In the genomic region with DNA sequence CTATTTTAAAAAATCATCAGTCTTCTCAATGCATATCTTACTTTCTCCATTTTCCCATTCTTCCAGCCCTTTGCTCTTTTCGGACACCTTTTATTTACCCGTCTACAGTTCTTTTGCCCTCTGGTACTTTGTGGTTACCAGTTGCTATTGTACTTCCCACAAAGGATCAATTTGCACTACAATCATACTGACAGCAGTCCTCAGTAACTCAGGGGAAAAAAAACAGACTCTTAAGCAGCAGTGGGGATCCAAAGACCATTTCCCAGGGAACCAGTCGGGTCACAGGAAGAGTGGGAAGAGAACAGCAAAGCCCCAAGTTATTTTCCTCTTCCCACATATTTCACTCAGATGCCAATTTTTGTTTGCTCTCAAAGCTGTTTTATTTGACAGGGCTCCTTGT, we compare ENCODE assay signal across 20 cellular contexts. TPM values are rescaled to one million over a fixed set of nuclear protein-coding genes. Genes with fewer than 3 reads are reported as not detected.
DNase-seq lines count a peak whose midpoint lies in the region; ATAC-seq and TF ChIP-seq lines count a peak whose summit lies in the region.
"Had no signal": no experiment of that assay in that cellular context is flagged by ENCODE, and none has a peak within 500 bp of the region (broad histone marks: within the 10 kb centered on the region; RNA-seq: fewer than 3 reads in every experiment).

No MANE protein-coding gene starts in this region.

- DNase-seq in SK-N-DZ (ENCODE audit: low spot score): peak; percentile 8
- DNase-seq in mucosa of descending colon: no peak
- no peak for DNase-seq in hepatic stellate cell (ENCODE audit: low spot score)
- DNase-seq: activated CD4-positive, CD25-positive, alpha-beta regulatory T cell treated with anti-CD3 and anti-CD28 coated beads, Interleukin-2, amount 50 U/mL, for 72 hours; activated CD8-positive, alpha-beta memory T cell treated with anti-CD3 and anti-CD28 coated beads, Interleukin-2, amount 10 ng/mL, durations not matched to agents 7 days and 5 days; colonic mucosa; DMS 273 treated with DMSO at 0.1 percent for 48 hours; heart left ventricle; naive thymus-derived CD4-positive, alpha-beta T cell; NCI-H524 treated with DMSO at 0.1 percent for 48 hours; right lobe of liver; stimulated activated naive B cell treated with anti-CD40 and anti-IgM and Interleukin-4, amounts not matched to agents 10 μg/mL and 1 μg/mL and 100 μg/mL, for 72 hours; SW 1271; testis had no signal

- H3K4me1 ChIP-seq in HUES6 (ENCODE audit: control insufficient read depth, insufficient read depth, low read length) (peaks cover 29% of the 10 kb centered on the region), iPS-20b (ENCODE audit: insufficient read depth, low read length) (peaks cover 4% of the 10 kb centered on the region; the same call in 1 of the 2 replicates), skeletal muscle satellite cell (ENCODE audit: control insufficient read depth, insufficient read depth, low read length) (peaks cover 34% of the 10 kb centered on the region), mucosa of descending colon (ENCODE audit: low read depth) (no peaks in the 10 kb centered on the region)
- H3K4me1 ChIP-seq: colonic mucosa, HAP-1, right lobe of liver, testis had no signal

- ATAC-seq in GM21723 (IDR thresholded peaks at IDR 0.05; ENCODE audit: unreplicated experiment): no peak
- no peak for ATAC-seq in mucosa of descending colon
- ATAC-seq: activated CD8-positive, alpha-beta memory T cell treated with anti-CD3 and anti-CD28 coated beads, Interleukin-2, amount 10 ng/mL, durations not matched to agents 7 days and 5 days; activated naive CD4-positive, alpha-beta T cell treated with anti-CD3 and anti-CD28 coated beads, Interleukin-2, amount 50 U/mL, for 72 hours; heart left ventricle; naive thymus-derived CD4-positive, alpha-beta T cell; right lobe of liver; stimulated activated naive B cell treated with anti-CD40 and anti-IgM and Interleukin-4, amounts not matched to agents 10 μg/mL and 1 μg/mL and 100 μg/mL, for 72 hours had no signal

- H3K9me3 ChIP-seq in HUES6 (ENCODE audit: control insufficient read depth, insufficient read depth, low read depth, low read length): no peaks in the 10 kb centered on the region
- no peaks in the 10 kb centered on the region for H3K9me3 ChIP-seq in iPS-20b (ENCODE audit: insufficient read depth, low read depth, low read length)
- no peaks in the 10 kb centered on the region for H3K9me3 ChIP-seq in skeletal muscle satellite cell (replicated peaks; ENCODE audit: low read length)
- no peaks in the 10 kb centered on the region for H3K9me3 ChIP-seq in mucosa of descending colon
- H3K9me3 ChIP-seq: colonic mucosa, HAP-1, heart left ventricle, right lobe of liver, testis had no signal

- 0 out of 2 replicates have a peak overlapping the region, but pooled peaks have one; percentile 7 for H3K4me3 ChIP-seq in HUES6 (ENCODE audit: low read depth, low read length)
- H3K4me3 ChIP-seq in iPS-20b (ENCODE audit: low read length): peak overlapping the region; percentile 33; the same call in 1 of the 2 replicates
- peak overlapping the region; percentile 9 for H3K4me3 ChIP-seq in skeletal muscle satellite cell (ENCODE audit: low read length)
- no peak overlapping the region for H3K4me3 ChIP-seq in mucosa of descending colon
- H3K4me3 ChIP-seq: colonic mucosa, HAP-1, heart left ventricle, right lobe of liver, testis had no signal

- H3K27me3 ChIP-seq in HUES6 (ENCODE audit: control insufficient read depth, insufficient read depth, low read length): peaks cover 31% of the 10 kb centered on the region; the same call in 1 of the 2 replicates
- peaks cover 25% of the 10 kb centered on the region for H3K27me3 ChIP-seq in iPS-20b (ENCODE audit: insufficient read depth, low read length)
- no peaks in the 10 kb centered on the region for H3K27me3 ChIP-seq in skeletal muscle satellite cell (ENCODE audit: control insufficient read depth, insufficient read depth, low read length)
- H3K27me3 ChIP-seq: colonic mucosa, heart left ventricle, right lobe of liver, testis had no signal

- H3K36me3 ChIP-seq in HUES6 (ENCODE audit: control insufficient read depth, insufficient read depth, low read length) (no peaks in the 10 kb centered on the region), iPS-20b (ENCODE audit: insufficient read depth, low read depth, low read length) (no peaks in the 10 kb centered on the region), skeletal muscle satellite cell (ENCODE audit: insufficient read depth, low read length) (no peaks in the 10 kb centered on the region), mucosa of descending colon (ENCODE audit: low read depth) (no peaks in the 10 kb centered on the region)
- H3K36me3 ChIP-seq: colonic mucosa, HAP-1, heart left ventricle, right lobe of liver had no signal

- intact Hi-C loops in mucosa of descending colon (cut with DNase I, micrococcal nuclease): no loop called here

- no peak for TF ChIP-seq CTCF in mucosa of descending colon (IDR thresholded peaks at IDR 0.05)

- H3K27ac ChIP-seq in HUES6 (ENCODE audit: low read depth, low read length) (no peak overlapping the region), iPS-20b (ENCODE audit: low read length) (no peak overlapping the region)
- H3K27ac ChIP-seq: colonic mucosa, right lobe of liver, testis had no signal

- H3K4me2 ChIP-seq in skeletal muscle satellite cell (ENCODE audit: low read length): peak overlapping the region; percentile 52

- H3K9ac ChIP-seq in HUES6 (ENCODE audit: low read length): no peak overlapping the region
- no peak overlapping the region for H3K9ac ChIP-seq in iPS-20b (ENCODE audit: low read depth, low read length)
- peak overlapping the region; percentile 83 for H3K9ac ChIP-seq in skeletal muscle satellite cell (ENCODE audit: low read depth, low read length)

RNA-seq across cellular contexts. Expression of gene DMD, which starts 23.1 kb away (rescaled TPM):
- 1.3 and 1.5 TPM in 2 replicates for polyA plus RNA-seq in SK-N-DZ (2014; cell fraction: cytosol; rRNA removed)
- 1.6 and 3.5 TPM in 2 replicates for polyA plus RNA-seq in SK-N-DZ (2014; cell fraction: nucleus; rRNA removed)
- total RNA-seq in skeletal muscle satellite cell (2012; rRNA removed): 2.8 and 5.9 TPM in 2 replicates
- 100 to 1,000 TPM in 1 of 3 donors, 10 to 100 TPM in 2; 11.2 to 140 (median 12.6) TPM for total RNA-seq in mucosa of descending colon
